Comparison of ENCODE assay signal across 9 cellular contexts in genomic region chr15:89356634-89357298, GRCh38. TPM values are rescaled to one million over a fixed set of nuclear protein-coding genes. Genes with fewer than 3 reads are reported as not detected.
DNase-seq lines count a peak whose midpoint lies in the region; ATAC-seq and TF ChIP-seq lines count a peak whose summit lies in the region.
"Had no signal": no experiment of that assay in that cellular context is flagged by ENCODE, and none has a peak within 500 bp of the region (broad histone marks: within the 10 kb centered on the region; RNA-seq: fewer than 3 reads in every experiment).

No MANE protein-coding gene starts in this region.

- H3K79me2 ChIP-seq in PC-3 (ENCODE audit: low read length) = no peaks in the 10 kb centered on the region

- H3K36me3 ChIP-seq in PC-3 (ENCODE audit: low read depth, low read length) = no peaks in the 10 kb centered on the region

- no peak overlapping the region for H3K4me2 ChIP-seq in PC-3 (ENCODE audit: low read length)

- intact Hi-C loops in PC-3 (cut with micrococcal nuclease) = loop anchor here (2.0 to 10.0 kb wide), 3 partner anchors 61 to 198 kb away; no protein-coding TSS in a partner anchor

- no peaks in the 10 kb centered on the region for H3F3A ChIP-seq in PC-3 (ENCODE audit: low read length, unreplicated experiment)

- no peak overlapping the region for H2AFZ ChIP-seq in PC-3 (ENCODE audit: low read length)

- H3K4me3 ChIP-seq in PC-3 (ENCODE audit: low read length) (no peak overlapping the region), fibroblast of the aortic adventitia (ENCODE audit: low read depth, low read length) (no peak overlapping the region)

- no peaks in the 10 kb centered on the region for H3K9me2 ChIP-seq in PC-3 (replicated peaks; ENCODE audit: low read length)

- TF ChIP-seq POLR2A in GM18505 (IDR thresholded peaks at IDR 0.05; ENCODE audit: borderline replicate concordance, extremely low read depth, insufficient read depth, insufficient read length) = no peak

- no peaks in the 10 kb centered on the region for H4K20me1 ChIP-seq in PC-3 (ENCODE audit: low read length)

- H3K27me3 ChIP-seq in PC-3 (ENCODE audit: low read length) = peaks cover 36% of the 10 kb centered on the region

- DNase-seq in AG20443 (ENCODE audit: low spot score) (peak; percentile 52), PC-3 (peak; percentile 66), fibroblast of the aortic adventitia (ENCODE audit: low read depth) (no peak)
- no peak for DNase-seq in activated CD4-positive, alpha-beta T cell treated with anti-CD3 and anti-CD28 coated beads, Interleukin-2, amount 50 U/mL, for 1 hour
- DNase-seq: stimulated activated CD4-positive, alpha-beta T cell treated with anti-CD3 and anti-CD28 coated beads, Interleukin-1b, Interleukin-23, amount 100 ng/mL, for 48 hours had no signal

- 0 out of 2 replicates have a peak, but pooled peaks cover 3% of the 10 kb centered on the region for H3K4me1 ChIP-seq in PC-3 (ENCODE audit: insufficient read depth, low read length)

- H3K27ac ChIP-seq in PC-3 (ENCODE audit: low read length) = no peak overlapping the region

- no TSS peak for BruUV-seq in PC-3 (replicated peaks; lab: Mats Ljungman, UMichigan)

- CTCF ChIA-PET in PC-3 (lab: Charles Lee) = interaction anchor here (0.5 to 1.0 kb wide), 5 partner anchors 29 to 402 kb away, joined by 3 to 8 read pairs (median 5); no protein-coding TSS in a partner anchor

- no peak overlapping the region for H3K9ac ChIP-seq in PC-3 (ENCODE audit: low read length)

- ATAC-seq in GM18909 (IDR thresholded peaks at IDR 0.05; ENCODE audit: poor library complexity, unreplicated experiment) (peak; percentile 35), PC-3 (peak; percentile 34), GM21367 (IDR thresholded peaks at IDR 0.05; ENCODE audit: unreplicated experiment) (no peak), GM18505 (IDR thresholded peaks at IDR 0.05; ENCODE audit: unreplicated experiment) (no peak)
- no peak for ATAC-seq in activated CD4-positive, CD25-positive, alpha-beta regulatory T cell treated with anti-CD3 and anti-CD28 coated beads, Interleukin-2, amount 50 U/mL, for 24 hours

- TF ChIP-seq CTCF in PC-3 (conservative IDR thresholded peaks at IDR 0.05; ENCODE audit: low read depth, low read length) (peak; percentile 84), fibroblast of the aortic adventitia (IDR thresholded peaks at IDR 0.05; ENCODE audit: insufficient read depth, low read length) (peak; percentile 39)

- H3K9me3 ChIP-seq in PC-3 (ENCODE audit: low read length) = no peaks in the 10 kb centered on the region

- POLR2A ChIA-PET in PC-3 (lab: Charles Lee; ENCODE audit: unreplicated experiment) = no interaction called here

RNA-seq across cellular contexts. Expression of gene POLG, which starts 22.1 kb away (rescaled TPM):
- total RNA-seq in PC-3 (2014; rRNA removed) (72.4 and 83.5 TPM in 2 replicates), fibroblast of the aortic adventitia (ENCODE audit: low replicate concordance) (40.3 and 69.7 TPM in 2 replicates)

Comparison
In these comparisons a context has a peak if more than half of its experiments do, and no peak if none do; other contexts are left out.
1. DNase-seq: peak in AG20443 (single experiment) and PC-3 (single experiment); none in fibroblast of the aortic adventitia (single experiment) and activated CD4-positive, alpha-beta T cell treated with anti-CD3 and anti-CD28 coated beads, Interleukin-2, amount 50 U/mL, for 1 hour (single experiment).
2. ATAC-seq: peak in GM18909 (single experiment) and PC-3 (single experiment); none in activated CD4-positive, CD25-positive, alpha-beta regulatory T cell treated with anti-CD3 and anti-CD28 coated beads, Interleukin-2, amount 50 U/mL, for 24 hours (0 of 2), GM21367 (single experiment) and GM18505 (single experiment).